ENCODE assay signal across 1 cellular context in the genomic region with DNA sequence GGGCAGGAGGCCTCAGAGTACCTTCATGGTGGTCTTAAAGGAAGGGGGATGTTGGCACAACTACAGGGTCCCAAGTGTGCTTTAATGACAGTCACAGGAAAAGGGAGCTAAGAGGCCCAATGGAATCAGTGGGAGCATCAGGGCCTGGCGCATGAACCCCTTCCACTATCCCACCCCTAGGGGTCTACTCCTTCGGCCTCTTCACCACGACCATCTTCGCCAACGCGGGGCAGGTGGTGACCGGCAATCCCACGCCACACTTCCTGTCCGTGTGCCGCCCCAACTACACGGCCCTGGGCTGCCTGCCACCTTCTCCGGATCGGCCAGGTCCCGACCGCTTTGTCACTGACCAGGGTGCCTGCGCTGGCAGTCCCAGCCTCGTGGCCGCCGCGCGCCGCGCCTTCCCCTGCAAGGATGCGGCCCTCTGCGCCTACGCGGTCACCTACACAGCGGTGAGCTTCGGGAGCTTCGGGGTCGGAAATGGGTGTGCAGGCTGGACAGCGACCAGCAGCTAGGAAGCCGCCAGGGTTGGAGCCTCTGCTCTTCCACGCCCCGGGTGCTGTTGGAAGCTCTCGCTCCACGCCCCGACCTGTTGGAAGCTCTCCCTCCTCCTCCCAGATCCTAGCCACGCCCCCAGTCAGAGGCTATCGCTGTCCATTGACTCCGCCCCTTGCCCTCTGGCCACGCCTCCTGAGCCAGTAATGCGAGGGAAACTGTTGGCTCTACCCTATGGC.
TF ChIP-seq lines count a peak whose summit lies in the region.

No MANE protein-coding gene starts in this region.

TF ChIP-seq in GM23338, 12 proteins besides CTCF, POLR2A, EP300 and RAD21:
- TF ChIP-seq POLR2AphosphoS5 (IDR thresholded peaks at IDR 0.05; ENCODE audit: low read depth) = peak; percentile 75
- TF ChIP-seq ZNF331 (CRISPR knock-in tag; IDR thresholded peaks at IDR 0.05; ENCODE audit: low read depth) = no peak
- TF ChIP-seq, protein P1, sequence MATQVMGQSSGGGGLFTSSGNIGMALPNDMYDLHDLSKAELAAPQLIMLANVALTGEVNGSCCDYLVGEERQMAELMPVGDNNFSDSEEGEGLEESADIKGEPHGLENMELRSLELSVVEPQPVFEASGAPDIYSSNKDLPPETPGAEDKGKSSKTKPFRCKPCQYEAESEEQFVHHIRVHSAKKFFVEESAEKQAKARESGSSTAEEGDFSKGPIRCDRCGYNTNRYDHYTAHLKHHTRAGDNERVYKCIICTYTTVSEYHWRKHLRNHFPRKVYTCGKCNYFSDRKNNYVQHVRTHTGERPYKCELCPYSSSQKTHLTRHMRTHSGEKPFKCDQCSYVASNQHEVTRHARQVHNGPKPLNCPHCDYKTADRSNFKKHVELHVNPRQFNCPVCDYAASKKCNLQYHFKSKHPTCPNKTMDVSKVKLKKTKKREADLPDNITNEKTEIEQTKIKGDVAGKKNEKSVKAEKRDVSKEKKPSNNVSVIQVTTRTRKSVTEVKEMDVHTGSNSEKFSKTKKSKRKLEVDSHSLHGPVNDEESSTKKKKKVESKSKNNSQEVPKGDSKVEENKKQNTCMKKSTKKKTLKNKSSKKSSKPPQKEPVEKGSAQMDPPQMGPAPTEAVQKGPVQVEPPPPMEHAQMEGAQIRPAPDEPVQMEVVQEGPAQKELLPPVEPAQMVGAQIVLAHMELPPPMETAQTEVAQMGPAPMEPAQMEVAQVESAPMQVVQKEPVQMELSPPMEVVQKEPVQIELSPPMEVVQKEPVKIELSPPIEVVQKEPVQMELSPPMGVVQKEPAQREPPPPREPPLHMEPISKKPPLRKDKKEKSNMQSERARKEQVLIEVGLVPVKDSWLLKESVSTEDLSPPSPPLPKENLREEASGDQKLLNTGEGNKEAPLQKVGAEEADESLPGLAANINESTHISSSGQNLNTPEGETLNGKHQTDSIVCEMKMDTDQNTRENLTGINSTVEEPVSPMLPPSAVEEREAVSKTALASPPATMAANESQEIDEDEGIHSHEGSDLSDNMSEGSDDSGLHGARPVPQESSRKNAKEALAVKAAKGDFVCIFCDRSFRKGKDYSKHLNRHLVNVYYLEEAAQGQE (IDR thresholded peaks at IDR 0.05; ENCODE audit: unreplicated experiment) = peak; percentile 44
